35 cellular contexts compared by ENCODE assay signal in genomic region chr4:24886596-24886995, GRCh38. TPM values are rescaled to one million over a fixed set of nuclear protein-coding genes. Genes with fewer than 3 reads are reported as not detected.
"Had no signal": no experiment of that assay in that cellular context is flagged by ENCODE, and none has a peak within 500 bp of the region (broad histone marks: within the 10 kb centered on the region; RNA-seq: fewer than 3 reads in every experiment).

No MANE protein-coding gene starts in this region.

- H3K4me3 ChIP-seq: adrenal gland, body of pancreas, breast epithelium had no signal

- H3K9me3 ChIP-seq: adrenal gland, body of pancreas, breast epithelium had no signal

- ATAC-seq: activated CD8-positive, alpha-beta T cell treated with anti-CD3 and anti-CD28 coated beads for 36 hours; activated naive CD4-positive, alpha-beta T cell treated with anti-CD3 and anti-CD28 coated beads, Interleukin-2, amount 50 U/mL, for 72 hours; activated T-cell treated with anti-CD3 and anti-CD28 coated beads, Interleukin-2, amount 50 U/mL, for 4 hours; activated T-cell treated with anti-CD3 and anti-CD28 coated beads, Interleukin-2, amount 50 U/mL, for 72 hours; activated T-helper 17 cell treated with anti-CD3 and anti-CD28 coated beads, Interleukin-2, amount 50 U/mL, for 72 hours; body of pancreas had no signal

- FAIRE-seq: TTC549 had no signal

- H3K27ac ChIP-seq: adrenal gland, body of pancreas, brain microvascular endothelial cell, breast epithelium, VCaP had no signal

- H3K4me1 ChIP-seq: adrenal gland, body of pancreas, breast epithelium had no signal

- H3K27me3 ChIP-seq: adrenal gland, body of pancreas, brain microvascular endothelial cell, breast epithelium had no signal

- DNase-seq: activated B cell treated with CpG ODN at 0.5 μM for 24 hours; activated CD4-positive, alpha-beta memory T cell treated with anti-CD3 and anti-CD28 coated beads for 36 hours; activated CD4-positive, alpha-beta T cell treated with anti-CD3 and anti-CD28 coated beads for 4 hours; activated CD4-positive, alpha-beta T cell treated with anti-CD3 and anti-CD28 coated beads, Interleukin-2, amount 10 ng/mL, durations not matched to agents 24 days and 14 days; activated CD4-positive, alpha-beta T cell treated with anti-CD3 and anti-CD28 coated beads, Interleukin-2, amount 50 U/mL, for 1 hour; activated CD4-positive, alpha-beta T cell treated with anti-CD3 and anti-CD28 coated beads, Interleukin-2, amount 50 U/mL, for 4 hours; activated CD4-positive, CD25-positive, alpha-beta regulatory T cell treated with anti-CD3 and anti-CD28 coated beads, Interleukin-2, amount 50 U/mL, for 72 hours; activated CD8-positive, alpha-beta memory T cell treated with anti-CD3 and anti-CD28 coated beads, Interleukin-2, amount 50 U/mL, for 4 hours; activated CD8-positive, alpha-beta T cell treated with anti-CD3 and anti-CD28 coated beads for 36 hours; activated effector memory CD4-positive, alpha-beta T cell treated with anti-CD3 and anti-CD28 coated beads, Interleukin-2, amount 50 U/mL, for 16 hours; activated gamma-delta T cell treated with Interleukin-2 at 50 U/mL for 16 hours; activated naive CD4-positive, alpha-beta T cell; activated naive CD4-positive, alpha-beta T cell treated with anti-CD3 and anti-CD28 coated beads for 36 hours; activated naive CD4-positive, alpha-beta T cell treated with anti-CD3 and anti-CD28 coated beads, Interleukin-2, amount 50 U/mL, for 16 hours; activated naive CD8-positive, alpha-beta T cell treated with anti-CD3 and anti-CD28 coated beads for 36 hours; activated T-cell treated with anti-CD3 and anti-CD28 coated beads for 4 hours; activated T-cell treated with anti-CD3 and anti-CD28 coated beads, Interleukin-2, amount 50 U/mL, for 1 hour; activated T-cell treated with anti-CD3 and anti-CD28 coated beads, Interleukin-2, amount 50 U/mL, for 4 hours; activated T-cell treated with anti-CD3 and anti-CD28 coated beads, Interleukin-2, amount 50 U/mL, for 72 hours; adrenal gland; amniotic stem cell; aorta; body of pancreas; brain microvascular endothelial cell; central memory CD4-positive, alpha-beta T cell; T-helper 1 cell; T-helper 2 cell; T-helper 9 cell had no signal

- H3K36me3 ChIP-seq: adrenal gland, brain microvascular endothelial cell, breast epithelium had no signal

RNA-seq across cellular contexts. Expression of gene CCDC149, which starts 26.2 kb away (rescaled TPM):
- total RNA-seq: activated B cell treated with CpG ODN at 0.5 μM for 24 hours; activated CD4-positive, alpha-beta memory T cell treated with anti-CD3 and anti-CD28 coated beads for 36 hours; activated CD4-positive, alpha-beta T cell treated with anti-CD3 and anti-CD28 coated beads, Interleukin-2, amount 10 ng/mL, durations not matched to agents 24 days and 14 days; activated CD8-positive, alpha-beta memory T cell treated with anti-CD3 and anti-CD28 coated beads for 36 hours; activated CD8-positive, alpha-beta T cell treated with anti-CD3 and anti-CD28 coated beads for 36 hours; activated naive CD4-positive, alpha-beta T cell treated with anti-CD3 and anti-CD28 coated beads for 36 hours; activated naive CD8-positive, alpha-beta T cell treated with anti-CD3 and anti-CD28 coated beads for 36 hours; activated T-cell treated with anti-CD3 and anti-CD28 coated beads, Interleukin-2, amount 50 U/mL, for 4 hours; activated T-helper 1 cell treated with anti-CD3 and anti-CD28 coated beads, Interleukin-12 subunit alpha, Interleukin-12 subunit beta, Interleukin-2, Interleukin-4 antibody, amounts not matched to agents 30 ng/mL and 10 ng/mL and 1 ng/mL, durations not matched to agents 14 hours and 24 hours and 36 hours; activated T-helper 17 cell treated with anti-CD3 and anti-CD28 coated beads, Interleukin-2, amount 50 U/mL, for 72 hours had no signal
